Comparison of ENCODE assay signal across 16 cellular contexts in the genomic region with DNA sequence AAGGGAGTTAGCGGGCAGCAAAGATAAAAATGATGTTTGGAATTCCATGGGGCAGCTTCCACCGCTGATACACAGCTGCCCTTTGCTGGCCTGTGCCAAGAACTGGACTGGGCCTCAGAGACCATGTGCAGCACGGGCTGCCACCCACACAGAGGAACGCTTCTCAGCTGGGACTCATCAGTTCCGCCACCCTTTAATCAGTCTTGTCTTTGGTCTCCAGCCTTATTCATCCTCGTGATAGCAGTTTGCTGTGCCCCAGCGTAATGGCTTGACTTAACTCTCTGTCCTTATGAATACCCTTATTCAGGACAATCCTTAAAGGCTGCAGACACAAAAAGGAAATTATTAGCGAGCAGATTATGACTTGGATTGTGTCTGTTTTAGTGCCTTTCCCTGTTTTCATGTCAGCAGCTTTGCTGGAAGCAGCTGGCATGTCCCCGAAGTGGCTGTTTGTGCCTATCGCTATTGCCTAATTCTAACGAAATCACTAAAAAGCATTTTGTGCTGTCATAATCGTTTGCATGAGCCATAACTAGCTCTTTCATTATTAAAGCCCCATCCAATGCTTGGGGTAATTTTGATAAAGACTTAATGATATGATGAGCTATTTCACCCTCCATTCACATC.
DNase-seq lines count a peak whose midpoint lies in the region; ATAC-seq and TF ChIP-seq lines count a peak whose summit lies in the region.
"Had no signal": no experiment of that assay in that cellular context is flagged by ENCODE, and none has a peak within 500 bp of the region (broad histone marks: within the 10 kb centered on the region; RNA-seq: fewer than 3 reads in every experiment).

No MANE protein-coding gene starts in this region.

- WGBS in thymus, result 82% methylated on average over 12 of the region's 12 CpGs

- H3K27ac ChIP-seq in lower lobe of right lung (no peak overlapping the region), thymus (ENCODE audit: low read depth) (peak overlapping the region; percentile 69), RWPE1 (no peak overlapping the region)
- H3K27ac ChIP-seq: foreskin keratinocyte, thyroid gland had no signal

- H3K4me3 ChIP-seq in fibroblast of mammary gland (ENCODE audit: control insufficient read depth, low read depth, low read length), result no peak overlapping the region
- no peak overlapping the region for H3K4me3 ChIP-seq in lower lobe of right lung
- H3K4me3 ChIP-seq in thymus (ENCODE audit: low read length), result no peak overlapping the region
- H3K4me3 ChIP-seq: lung, thyroid gland had no signal

- H3K4me1 ChIP-seq in lower lobe of right lung (peaks cover 6% of the 10 kb centered on the region), thymus (ENCODE audit: control insufficient read depth, insufficient read depth, low read length) (no peaks in the 10 kb centered on the region)
- H3K4me1 ChIP-seq: foreskin keratinocyte, thyroid gland had no signal

- POLR2A ChIA-PET in RWPE1 (lab: Yijun Ruan, JAX; ENCODE audit: low non-redundant PET), result no interaction called here

- no peak for TF ChIP-seq CTCF in fibroblast of mammary gland (conservative IDR thresholded peaks at IDR 0.05; ENCODE audit: control insufficient read depth, insufficient read depth, low read depth, low read length)
- no peak for TF ChIP-seq CTCF in lower lobe of right lung (IDR thresholded peaks at IDR 0.05)
- TF ChIP-seq CTCF in RWPE1 (conservative IDR thresholded peaks at IDR 0.05; ENCODE audit: low read depth), result no peak

- peaks cover 5% of the 10 kb centered on the region for H3K36me3 ChIP-seq in lower lobe of right lung
- H3K36me3 ChIP-seq in thymus (ENCODE audit: control insufficient read depth, insufficient read depth), result no peaks in the 10 kb centered on the region
- H3K36me3 ChIP-seq: thyroid gland had no signal

- no peaks in the 10 kb centered on the region for H3K9me3 ChIP-seq in lower lobe of right lung
- H3K9me3 ChIP-seq in thymus (ENCODE audit: control insufficient read depth), result no peaks in the 10 kb centered on the region
- H3K9me3 ChIP-seq: thyroid gland had no signal

- DNase-seq in NCI-H2227 (lab: John Stamatoyannopoulos, UW; ENCODE audit: unreplicated experiment) (peak; percentile 33), NCI-H2227 treated with DMSO at 0.1 percent for 48 hours (lab: John Stamatoyannopoulos, UW) (no peak), fibroblast of mammary gland (ENCODE audit: low read depth) (peak; percentile 35), lower lobe of right lung (no peak), RWPE1 (ENCODE audit: low spot score) (no peak)
- no peak for DNase-seq in effector CD4-positive, alpha-beta T cell
- DNase-seq: 8988T; activated CD4-positive, alpha-beta T cell treated with anti-CD3 and anti-CD28 coated beads for 4 hours; DMS153; NK-92 treated with Interleukin-12 subunit alpha and Interleukin-12 subunit beta, amount 100 ng/mL, for 24 hours; thyroid gland had no signal

- CTCF ChIA-PET in RWPE1 (lab: Yijun Ruan, JAX), result no interaction called here

- intact Hi-C loops in lower lobe of right lung (cut with DNase I), result no loop called here

- H3K27me3 ChIP-seq in lower lobe of right lung (ENCODE audit: low read depth) (no peaks in the 10 kb centered on the region), thymus (ENCODE audit: control insufficient read depth, insufficient read depth) (no peaks in the 10 kb centered on the region)
- H3K27me3 ChIP-seq: thyroid gland had no signal

- ATAC-seq in lower lobe of right lung (peak; percentile 43 to 52), HG03108 (IDR thresholded peaks at IDR 0.05; ENCODE audit: unreplicated experiment) (no peak)
- ATAC-seq: HCT116 had no signal

Comparison
In these comparisons a context has a peak if more than half of its experiments do, and no peak if none do; other contexts are left out.
1. DNase-seq: peak in NCI-H2227 (single experiment) and fibroblast of mammary gland (single experiment); none in NCI-H2227 treated with DMSO at 0.1 percent for 48 hours (single experiment), lower lobe of right lung (single experiment), RWPE1 (single experiment) and effector CD4-positive, alpha-beta T cell (single experiment).